Comparison of ENCODE assay signal across 15 cellular contexts in the genomic region with DNA sequence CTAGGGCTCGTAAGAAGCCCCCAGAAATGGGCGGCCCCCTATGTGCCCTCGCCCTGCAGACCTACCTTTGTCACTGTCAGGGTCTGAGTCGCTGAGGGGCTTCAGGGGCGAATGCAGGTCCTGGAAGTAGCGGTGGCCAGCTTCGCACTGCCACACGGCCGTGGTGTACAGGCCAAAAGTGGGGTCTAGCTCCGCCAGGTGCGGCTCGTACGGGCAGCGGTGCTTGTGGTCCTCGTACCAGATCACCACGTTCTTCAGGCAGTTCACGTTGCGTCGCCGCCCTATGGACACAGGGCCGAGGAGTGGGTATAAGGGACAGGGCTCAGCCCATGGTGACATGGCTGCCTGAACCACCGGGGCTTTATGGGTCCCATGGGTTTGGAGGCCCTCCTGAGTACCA. TPM values are rescaled to one million over a fixed set of nuclear protein-coding genes. Genes with fewer than 3 reads are reported as not detected.
DNase-seq lines count a peak whose midpoint lies in the region; ATAC-seq lines count a peak whose summit lies in the region.
"Had no signal": no experiment of that assay in that cellular context is flagged by ENCODE, and none has a peak within 500 bp of the region (broad histone marks: within the 10 kb centered on the region; RNA-seq: fewer than 3 reads in every experiment).

No MANE protein-coding gene starts in this region.

- no peaks in the 10 kb centered on the region; the same call in 1 of the 2 replicates for H3K36me3 ChIP-seq in H7 (replicated peaks; ENCODE audit: control insufficient read depth, insufficient read depth, low read length)
- H3K36me3 ChIP-seq in NT2/D1 (ENCODE audit: insufficient read depth, insufficient read length, low read length), result peaks cover 38% of the 10 kb centered on the region
- peaks cover 22 to 41% of the 10 kb centered on the region in 2 donors for H3K36me3 ChIP-seq in neuronal stem cell (replicated peaks in 1 of 2; ENCODE audit: control insufficient read depth in 2 of 2, insufficient read depth in 2 of 2, low read length in 2 of 2)
- H3K36me3 ChIP-seq: BE2C had no signal

- DNase-seq in H7 (peak; percentile 40), NT2/D1 (ENCODE audit: low read depth, low spot score) (no peak), neuronal stem cell (ENCODE audit: low spot score) (no peak), medulla oblongata (ENCODE audit: extremely low spot score) (no peak)

- no peak overlapping the region for H3K18ac ChIP-seq in neuronal stem cell (ENCODE audit: low read length)

- no peaks in the 10 kb centered on the region for H3K79me1 ChIP-seq in neuronal stem cell (ENCODE audit: low read depth, low read length)

- no peak overlapping the region for H2BK12ac ChIP-seq in neuronal stem cell (ENCODE audit: low read length)

- H3K9me3 ChIP-seq in NT2/D1 (ENCODE audit: insufficient read depth, low read length) (no peaks in the 10 kb centered on the region), neuronal stem cell (replicated peaks in 1 of 2; ENCODE audit: control insufficient read depth in 2 of 2, insufficient read depth in 1 of 2, low read depth in 1 of 2, low read length in 2 of 2) (no peaks in the 10 kb centered on the region)
- H3K9me3 ChIP-seq: A549, BE2C had no signal

- H3K14ac ChIP-seq in neuronal stem cell (ENCODE audit: low read length), result no peak overlapping the region

- no peak overlapping the region for H3K4ac ChIP-seq in neuronal stem cell (ENCODE audit: low read length)

- H4K91ac ChIP-seq in neuronal stem cell (ENCODE audit: low read depth, low read length, poor library complexity), result no peak overlapping the region

- H4K8ac ChIP-seq in neuronal stem cell (ENCODE audit: low read depth, low read length), result no peak overlapping the region

- no peaks in the 10 kb centered on the region for H3K27me3 ChIP-seq in H7 (ENCODE audit: control insufficient read depth, insufficient read depth, low read length)
- no peaks in the 10 kb centered on the region for H3K27me3 ChIP-seq in NT2/D1 (ENCODE audit: insufficient read depth, insufficient read length)
- no peaks in the 10 kb centered on the region for H3K27me3 ChIP-seq in neuronal stem cell (ENCODE audit: control insufficient read depth in 3 of 3, insufficient read depth in 3 of 3, low read depth in 1 of 3, low read length in 3 of 3)
- H3K27me3 ChIP-seq: BE2C had no signal

- peak overlapping the region; percentile 36 for H3K9ac ChIP-seq in NT2/D1 (ENCODE audit: insufficient read length, low read depth)
- no peak overlapping the region for H3K9ac ChIP-seq in neuronal stem cell (ENCODE audit: low read depth, low read length, poor library complexity)

- no peak overlapping the region for H3K4me2 ChIP-seq in neuronal stem cell (ENCODE audit: insufficient read depth, low read length, poor library complexity, severe bottlenecking)
- H3K4me2 ChIP-seq: A549 had no signal

- no peak overlapping the region for H3K4me3 ChIP-seq in H7 (ENCODE audit: insufficient read depth, low read depth, low read length)
- H3K4me3 ChIP-seq in NT2/D1 (ENCODE audit: insufficient read length, low read depth), result no peak overlapping the region
- peak overlapping the region in 1 of 2 donors; percentile 24 for H3K4me3 ChIP-seq in neuronal stem cell (ENCODE audit: low read length in 2 of 2)
- H3K4me3 ChIP-seq: A549 had no signal

- no CpG with 5 or more reads among the region's 22 CpGs for WGBS in neuronal stem cell (ENCODE audit: extremely low coverage in 2 of 2, insufficient read length in 2 of 2, insufficient replicate concordance in 1 of 2), 2 donors

- peak overlapping the region; percentile 49 for H3K27ac ChIP-seq in cingulate gyrus (ENCODE audit: low read depth, low read length)
- H3K27ac ChIP-seq in neuronal stem cell (replicated peaks; ENCODE audit: low read length), result no peak overlapping the region
- H3K27ac ChIP-seq: C4-2B had no signal

- H3K23ac ChIP-seq in neuronal stem cell (ENCODE audit: low read depth, low read length, poor library complexity), result no peak overlapping the region

- no peak overlapping the region for H2AFZ ChIP-seq in neuronal stem cell (ENCODE audit: low read length)

- ATAC-seq in HG03196 (IDR thresholded peaks at IDR 0.05; ENCODE audit: unreplicated experiment) (no peak), HG02623 (IDR thresholded peaks at IDR 0.05; ENCODE audit: unreplicated experiment) (no peak)

- H2BK120ac ChIP-seq in neuronal stem cell (ENCODE audit: low read depth, low read length), result no peak overlapping the region

- H3K4me1 ChIP-seq in NT2/D1 (ENCODE audit: insufficient read depth, insufficient read length) (peaks cover 5% of the 10 kb centered on the region), neuronal stem cell (ENCODE audit: control insufficient read depth in 2 of 2, insufficient read depth in 1 of 2, low read depth in 1 of 2, low read length in 2 of 2) (peaks cover 0 to 2% of the 10 kb centered on the region in 2 donors)
- H3K4me1 ChIP-seq: BE2C had no signal

- H2BK5ac ChIP-seq in neuronal stem cell (ENCODE audit: low read length), result peak overlapping the region; percentile 5

- H2BK15ac ChIP-seq in neuronal stem cell (ENCODE audit: low read length), result no peak overlapping the region

- H2AK5ac ChIP-seq in neuronal stem cell (ENCODE audit: low read depth, low read length), result no peak overlapping the region

RNA-seq across cellular contexts. Expression of gene ZNF653, which starts 9.8 kb away (rescaled TPM):
- 8.5 and 9.8 TPM in 2 replicates for total RNA-seq in H7 (2014; rRNA removed; shearing (Covaris generic))
- 8.3 TPM for polyA plus RNA-seq in neuronal stem cell (2013, experiment 1 of 2)
- polyA plus RNA-seq in neuronal stem cell (2013, experiment 2 of 2), result 7.7 TPM

RNA-seq across cellular contexts. Expression of gene ELAVL3, which starts 15.0 kb away (rescaled TPM):
- total RNA-seq in H7 (2014; rRNA removed; shearing (Covaris generic)), result 0.17 and 0.52 TPM in 2 replicates
- 0.98 TPM for polyA plus RNA-seq in neuronal stem cell (2013, experiment 1 of 2)
- 0.86 TPM for polyA plus RNA-seq in neuronal stem cell (2013, experiment 2 of 2)
- total RNA-seq: CD4-positive, alpha-beta memory T cell; H4; HT-29 had no signal
- polyA plus RNA-seq: AG04450; CD4-positive, alpha-beta memory T cell; IgD-negative memory B cell had no signal

RNA-seq across cellular contexts. Expression of gene ECSIT, which starts 33.0 kb away (rescaled TPM):
- 72.4 and 77.5 TPM in 2 replicates for total RNA-seq in H7 (2014; rRNA removed; shearing (Covaris generic))
- polyA plus RNA-seq in neuronal stem cell (2013, experiment 1 of 2), result 30.6 TPM
- polyA plus RNA-seq in neuronal stem cell (2013, experiment 2 of 2), result 28.7 TPM

RNA-seq across cellular contexts. Expression of gene CNN1, which starts 42.8 kb away (rescaled TPM):
- 24.1 and 26.7 TPM in 2 replicates for total RNA-seq in H7 (2014; rRNA removed; shearing (Covaris generic))
- 24.1 TPM for polyA plus RNA-seq in neuronal stem cell (2013, experiment 1 of 2)
- polyA plus RNA-seq in neuronal stem cell (2013, experiment 2 of 2), result 22.1 TPM
- total RNA-seq: CD4-positive, alpha-beta memory T cell; HT-29 had no signal
- polyA plus RNA-seq: CD4-positive, alpha-beta memory T cell; IgD-negative memory B cell had no signal
